8 cellular contexts compared by ENCODE assay signal in genomic region chr20:53593466-53594007, GRCh38. TPM values are rescaled to one million over a fixed set of nuclear protein-coding genes. Genes with fewer than 3 reads are reported as not detected.
A peak's percentile ranks its signal among the peaks of the same experiment; 100 is the strongest.
DNase-seq lines count a peak whose midpoint lies in the region; ATAC-seq, FAIRE-seq and TF ChIP-seq lines count a peak whose summit lies in the region.
"Not testable (repeated sequence)": the region's sequence is repeated elsewhere in the genome, so short reads cannot be mapped to it uniquely, and the experiment has no call there.

Gene ZNF217 (minus strand): TSS chr20:53593839. CDS start chr20:53582826, 11,013 bp downstream.

- H3K4me2 ChIP-seq in DND-41 (ENCODE audit: insufficient read depth, low read length), result peak within 1 kb of the TSS; percentile 85

- not testable (repeated sequence) for H4K20me1 ChIP-seq in DND-41 (ENCODE audit: insufficient read depth, low read length)

- peaks cover 28 to 65% (median 53%) of the 10 kb centered on the region in 7 donors for H3K4me1 Mint-ChIP-seq in naive thymus-derived CD4-positive, alpha-beta T cell
- H3K4me1 Mint-ChIP-seq in stimulated activated naive B cell treated with anti-CD40 and anti-IgM and Interleukin-4, amounts not matched to agents 10 μg/mL and 1 μg/mL and 100 μg/mL, for 72 hours, result peaks cover 19 to 44% of the 10 kb centered on the region in 2 donors

- peak within 1 kb of the TSS; percentile 89 to 99 (median 96) for H3K4me3 Mint-ChIP-seq in naive thymus-derived CD4-positive, alpha-beta T cell
- peak within 1 kb of the TSS; percentile 90 to 91 for H3K4me3 Mint-ChIP-seq in stimulated activated naive B cell treated with anti-CD40 and anti-IgM and Interleukin-4, amounts not matched to agents 10 μg/mL and 1 μg/mL and 100 μg/mL, for 72 hours

- not testable (repeated sequence) for H3K27me3 Mint-ChIP-seq in naive thymus-derived CD4-positive, alpha-beta T cell; stimulated activated naive B cell treated with anti-CD40 and anti-IgM and Interleukin-4, amounts not matched to agents 10 μg/mL and 1 μg/mL and 100 μg/mL, for 72 hours

- intact Hi-C loops in naive thymus-derived CD4-positive, alpha-beta T cell (cut with micrococcal nuclease), result loop anchor here (1.0 to 2.0 kb wide), 10 partner anchors 11 to 1183 kb away; no protein-coding TSS in a partner anchor

- POLR2A ChIA-PET in naive thymus-derived CD4-positive, alpha-beta T cell (lab: Charles Lee), result interaction anchor here (0.8 to 7.1 kb wide), 9 partner anchors 11 to 272 kb away, joined by 3 to 136 read pairs (median 21); no protein-coding TSS in a partner anchor

- H3K27me3 ChIP-seq in DND-41 (ENCODE audit: insufficient read depth, low read length, poor library complexity); naive thymus-derived CD4-positive, alpha-beta T cell (ENCODE audit: control insufficient read depth in 2 of 2, insufficient read depth in 2 of 2, low read length in 2 of 2): not testable (repeated sequence)

- CTCF ChIA-PET in naive thymus-derived CD4-positive, alpha-beta T cell (lab: Charles Lee), result not testable (repeated sequence)

- peak; percentile 46 for ATAC-seq in DND-41 (ENCODE audit: insufficient read depth, low read depth)
- ATAC-seq in naive thymus-derived CD4-positive, alpha-beta T cell, result peak; percentile 41
- ATAC-seq in stimulated activated naive B cell treated with anti-CD40 and anti-IgM and Interleukin-4, amounts not matched to agents 10 μg/mL and 1 μg/mL and 100 μg/mL, for 72 hours (replicated peaks), result peak; percentile 33 to 38

- H3K27ac ChIP-seq in DND-41 (ENCODE audit: low read length), result peak within 1 kb of the TSS; percentile 98
- peak within 1 kb of the TSS; percentile 97 for H3K27ac ChIP-seq in naive thymus-derived CD4-positive, alpha-beta T cell (ENCODE audit: low read depth, low read length)

- H3K4me1 ChIP-seq in DND-41 (ENCODE audit: insufficient read depth, low read length), result peaks cover 40% of the 10 kb centered on the region
- H3K4me1 ChIP-seq in naive thymus-derived CD4-positive, alpha-beta T cell (ENCODE audit: control insufficient read depth in 2 of 2, insufficient read depth in 2 of 2, low read length in 2 of 2), result peaks cover 9 to 18% of the 10 kb centered on the region in 2 donors

- TF ChIP-seq POLR2A in H54 (IDR thresholded peaks at IDR 0.05; ENCODE audit: low read depth, low read length), result peak; percentile 60

- TF ChIP-seq CTCF in DND-41 (IDR thresholded peaks at IDR 0.05; ENCODE audit: borderline replicate concordance, extremely low read depth, low read length, poor library complexity, severe bottlenecking) (peak; percentile 32), LNCaP clone FGC (IDR thresholded peaks at IDR 0.05; ENCODE audit: control insufficient read depth, extremely low read depth, insufficient read depth) (0 out of 2 replicates have a peak, but pooled peaks have one; percentile 3)
- not testable (repeated sequence) for TF ChIP-seq CTCF in fibroblast of villous mesenchyme (IDR thresholded peaks at IDR 0.05; ENCODE audit: insufficient read depth, low read depth, low read length)

- H3K27ac Mint-ChIP-seq in naive thymus-derived CD4-positive, alpha-beta T cell, result peak within 1 kb of the TSS; percentile 90 to 100 (median 98)
- peak within 1 kb of the TSS; percentile 98 for H3K27ac Mint-ChIP-seq in stimulated activated naive B cell treated with anti-CD40 and anti-IgM and Interleukin-4, amounts not matched to agents 10 μg/mL and 1 μg/mL and 100 μg/mL, for 72 hours

- peak within 1 kb of the TSS; percentile 65 for H2AFZ ChIP-seq in DND-41 (ENCODE audit: low read depth, low read length)

- not testable (repeated sequence) for FAIRE-seq in H54 (lab: Jason Lieb, UNC)

- H3K79me2 ChIP-seq in DND-41 (ENCODE audit: insufficient read depth, low read length), result peaks cover 50% of the 10 kb centered on the region

- DNase-seq in DND-41, result peak; percentile 81
- DNase-seq in H54 (ENCODE audit: insufficient read length, low spot score); LNCaP clone FGC (ENCODE audit: low read depth); fibroblast of villous mesenchyme (ENCODE audit: low read depth): not testable (repeated sequence)
- DNase-seq in T-helper 1 cell, result peak; percentile 44 to 83 (median 61)
- DNase-seq in activated naive CD4-positive, alpha-beta T cell treated with anti-CD3 and anti-CD28 coated beads, Interleukin-2, amount 50 U/mL, for 16 hours, result peak; percentile 64
- DNase-seq in naive thymus-derived CD4-positive, alpha-beta T cell, result peak; percentile 59 to 78 (median 75)
- DNase-seq in stimulated activated naive B cell treated with anti-CD40 and anti-IgM and Interleukin-4, amounts not matched to agents 10 μg/mL and 1 μg/mL and 100 μg/mL, for 72 hours, result peak; percentile 65

- not testable (repeated sequence) for H3K9me3 Mint-ChIP-seq in naive thymus-derived CD4-positive, alpha-beta T cell; stimulated activated naive B cell treated with anti-CD40 and anti-IgM and Interleukin-4, amounts not matched to agents 10 μg/mL and 1 μg/mL and 100 μg/mL, for 72 hours

- H3K36me3 ChIP-seq in DND-41 (ENCODE audit: insufficient read depth, low read length); naive thymus-derived CD4-positive, alpha-beta T cell (ENCODE audit: control insufficient read depth in 2 of 3, insufficient read depth in 3 of 3, low read length in 3 of 3): not testable (repeated sequence)

- peak within 1 kb of the TSS; percentile 80 to 87 for H3K4me3 ChIP-seq in DND-41 (ENCODE audit: low read depth in 1 of 2, low read length in 2 of 2)
- H3K4me3 ChIP-seq in LNCaP clone FGC (ENCODE audit: low read depth, low read length), result peak within 1 kb of the TSS; percentile 74
- peak within 1 kb of the TSS; percentile 77 for H3K4me3 ChIP-seq in fibroblast of villous mesenchyme (ENCODE audit: low read depth, low read length)
- H3K4me3 ChIP-seq in naive thymus-derived CD4-positive, alpha-beta T cell (ENCODE audit: low read length), result peak within 1 kb of the TSS; percentile 81

- H3K9ac ChIP-seq in DND-41 (ENCODE audit: low read depth, low read length), result peak within 1 kb of the TSS; percentile 99

- H3K9me3 ChIP-seq in DND-41 (ENCODE audit: insufficient read depth, low read length, severe bottlenecking); naive thymus-derived CD4-positive, alpha-beta T cell (ENCODE audit: control insufficient read depth in 2 of 3, low read length in 3 of 3): not testable (repeated sequence)

- H3K36me3 Mint-ChIP-seq in naive thymus-derived CD4-positive, alpha-beta T cell, result peaks cover 0 to 19% (median 0%) of the 10 kb centered on the region in 5 donors
- H3K36me3 Mint-ChIP-seq in stimulated activated naive B cell treated with anti-CD40 and anti-IgM and Interleukin-4, amounts not matched to agents 10 μg/mL and 1 μg/mL and 100 μg/mL, for 72 hours, result peaks cover 19 to 30% of the 10 kb centered on the region in 2 donors

RNA-seq across cellular contexts. Expression of gene ZNF217, which starts in this region (rescaled TPM):
- total RNA-seq in fibroblast of villous mesenchyme, result 20.3 and 22.9 TPM in 2 replicates
- total RNA-seq in naive thymus-derived CD4-positive, alpha-beta T cell, result 100 to 1,000 TPM in 3 of 5 experiments, 10 to 100 TPM in 2; 72.6 to 104 (median 100) TPM
- polyA plus RNA-seq in naive thymus-derived CD4-positive, alpha-beta T cell, result 10 to 100 TPM; 17.3 to 55.2 TPM
